In genomic region chr2:70984228-70984575, GRCh38 we compare ENCODE assay signal across 9 cellular contexts. TPM values are rescaled to one million over a fixed set of nuclear protein-coding genes. Genes with fewer than 3 reads are reported as not detected.
"Had no signal": no experiment of that assay in that cellular context is flagged by ENCODE, and none has a peak within 500 bp of the region (broad histone marks: within the 10 kb centered on the region; RNA-seq: fewer than 3 reads in every experiment).

No MANE protein-coding gene starts in this region.

- H3K4me3 ChIP-seq: cardiac muscle cell, lower lobe of right lung, thyroid gland had no signal

- H3K27ac ChIP-seq: cardiac muscle cell, lower lobe of right lung, neutrophil, thyroid gland had no signal

- H3K27ac Mint-ChIP-seq: stimulated activated effector memory CD8-positive, alpha-beta T cell treated with anti-CD3 and anti-CD28 coated beads, Interleukin-12 subunit alpha, Interleukin-12 subunit beta, amount 100 ng/mL, for 72 hours had no signal

- FAIRE-seq: colon had no signal

- H3K9me3 Mint-ChIP-seq: activated naive CD4-positive, alpha-beta T cell treated with anti-CD3 and anti-CD28 coated beads, Interleukin-2, amount 10 ng/mL, durations not matched to agents 7 days and 5 days; stimulated activated effector memory CD8-positive, alpha-beta T cell treated with anti-CD3 and anti-CD28 coated beads, Interleukin-12 subunit alpha, Interleukin-12 subunit beta, amount 100 ng/mL, for 72 hours had no signal

- H3K4me3 Mint-ChIP-seq: stimulated activated effector memory CD8-positive, alpha-beta T cell treated with anti-CD3 and anti-CD28 coated beads, Interleukin-12 subunit alpha, Interleukin-12 subunit beta, amount 100 ng/mL, for 72 hours had no signal

- H3K27me3 Mint-ChIP-seq: activated naive CD4-positive, alpha-beta T cell treated with anti-CD3 and anti-CD28 coated beads, Interleukin-2, amount 10 ng/mL, durations not matched to agents 7 days and 5 days had no signal

- DNase-seq: SHP77 treated with DMSO at 0.1 percent for 48 hours had no signal

- H3K4me1 ChIP-seq: lower lobe of right lung had no signal

- H3K27me3 ChIP-seq: thyroid gland had no signal

- H3K9me3 ChIP-seq: lower lobe of right lung, neutrophil, thyroid gland had no signal

RNA-seq across cellular contexts. Expression of gene ATP6V1B1, which starts 48.5 kb away (rescaled TPM):
- total RNA-seq: thyroid gland had no signal
- polyA plus RNA-seq: cardiac muscle cell, endothelial cell of umbilical vein had no signal
